Comparison of ENCODE assay signal across 16 cellular contexts in the genomic region with DNA sequence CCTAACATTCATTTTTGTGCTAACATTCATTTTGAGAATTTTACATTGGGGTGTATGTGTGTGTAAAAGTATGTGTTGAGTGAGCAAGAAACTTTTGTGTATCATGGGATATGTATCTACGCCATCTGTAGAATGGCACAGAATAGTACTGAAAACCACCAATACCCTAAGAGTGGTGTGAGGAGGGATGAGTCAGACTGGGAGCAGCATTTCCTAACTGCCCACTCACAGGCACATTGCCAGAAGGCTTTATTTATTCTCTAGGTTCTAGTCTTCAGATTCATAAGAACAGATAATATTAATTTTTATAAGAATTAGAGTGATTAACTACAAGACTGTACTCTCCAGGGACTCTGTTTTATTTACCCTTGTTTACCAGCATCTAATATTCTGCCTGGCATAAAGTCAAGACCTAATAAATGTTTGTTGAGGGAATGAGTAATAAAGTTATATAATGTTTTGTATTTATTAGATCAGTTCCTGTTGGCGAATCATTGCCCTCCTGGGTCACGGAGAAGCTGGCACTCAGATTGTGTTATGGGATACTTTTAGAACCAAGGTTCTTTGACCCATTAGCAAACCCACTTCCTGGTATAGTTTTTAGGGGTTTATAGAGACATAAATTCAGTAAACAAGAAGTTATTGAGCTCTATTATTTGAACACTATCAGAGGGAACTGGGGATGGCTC.
DNase-seq lines count a peak whose midpoint lies in the region; ATAC-seq and TF ChIP-seq lines count a peak whose summit lies in the region.
"Had no signal": no experiment of that assay in that cellular context is flagged by ENCODE, and none has a peak within 500 bp of the region (broad histone marks: within the 10 kb centered on the region; RNA-seq: fewer than 3 reads in every experiment).

No MANE protein-coding gene starts in this region.

- H3K27me3 Mint-ChIP-seq in mesothelial cell of epicardium (ENCODE audit: low read depth), result no peaks in the 10 kb centered on the region
- peaks cover 1% of the 10 kb centered on the region for H3K27me3 Mint-ChIP-seq in GM23338 (ENCODE audit: insufficient read depth, low read depth, poor library complexity)

- H3K4me3 ChIP-seq in adipocyte (ENCODE audit: low read length) (no peak overlapping the region), kidney epithelial cell (ENCODE audit: low read depth, low read length) (no peak overlapping the region), GM23338 (no peak overlapping the region)
- H3K4me3 ChIP-seq: BLaER1 treated with 17β-estradiol and CSF1 and Interleukin-3, amounts not matched to agents 10 nM and 100 nM; suprapubic skin had no signal

- H3K27ac Mint-ChIP-seq in mesothelial cell of epicardium, result no peak overlapping the region
- H3K27ac Mint-ChIP-seq in GM23338, result no peak overlapping the region
- H3K27ac Mint-ChIP-seq: brain; T-helper 2 cell treated with Interferon-gamma antibody and Interleukin-4, amounts not matched to agents 5 μg/mL and 100 μg/mL, for 36 hours had no signal

- H3K9me3 Mint-ChIP-seq in mesothelial cell of epicardium (peaks cover 9% of the 10 kb centered on the region), GM23338 (no peaks in the 10 kb centered on the region)
- H3K9me3 Mint-ChIP-seq: T-helper 2 cell treated with Interferon-gamma antibody and Interleukin-4, amounts not matched to agents 5 μg/mL and 100 μg/mL, for 36 hours had no signal

- H3K9ac ChIP-seq in adipocyte (ENCODE audit: low read length), result no peak overlapping the region
- H3K9ac ChIP-seq: BLaER1 treated with 17β-estradiol and CSF1 and Interleukin-3, amounts not matched to agents 10 nM and 100 nM had no signal

- H3K9me3 ChIP-seq in adipocyte (ENCODE audit: control insufficient read depth, low read length), result peaks cover under 1% of the 10 kb centered on the region
- H3K9me3 ChIP-seq: suprapubic skin had no signal

- H3K79me2 ChIP-seq in GM23338 (replicated peaks; ENCODE audit: insufficient read depth), result no peaks in the 10 kb centered on the region

- no peak overlapping the region for H3K4me3 Mint-ChIP-seq in mesothelial cell of epicardium
- no peak overlapping the region for H3K4me3 Mint-ChIP-seq in GM23338
- H3K4me3 Mint-ChIP-seq: brain; T-helper 2 cell treated with Interferon-gamma antibody and Interleukin-4, amounts not matched to agents 5 μg/mL and 100 μg/mL, for 36 hours had no signal

- no peaks in the 10 kb centered on the region for H3K36me3 Mint-ChIP-seq in mesothelial cell of epicardium
- H3K36me3 Mint-ChIP-seq in GM23338 (ENCODE audit: low read depth), result no peaks in the 10 kb centered on the region
- H3K36me3 Mint-ChIP-seq: brain had no signal

- H3K9me2 ChIP-seq in GM23338 (ENCODE audit: insufficient read depth), result peaks cover 2% of the 10 kb centered on the region; the same call in 1 of the 2 replicates

- H3K4me1 ChIP-seq in adipocyte (ENCODE audit: control insufficient read depth, insufficient read depth, low read length), result peaks cover 2% of the 10 kb centered on the region
- H3K4me1 ChIP-seq in GM23338 (ENCODE audit: insufficient read depth), result no peaks in the 10 kb centered on the region
- H3K4me1 ChIP-seq: suprapubic skin had no signal

- H4K20me1 ChIP-seq in GM23338 (replicated peaks; ENCODE audit: insufficient read depth), result no peaks in the 10 kb centered on the region
- H4K20me1 ChIP-seq: BLaER1 treated with 17β-estradiol and CSF1 and Interleukin-3, amounts not matched to agents 10 nM and 100 nM had no signal

- H3K36me3 ChIP-seq in adipocyte (ENCODE audit: control insufficient read depth, insufficient read depth, low read length, severe bottlenecking) (no peaks in the 10 kb centered on the region), kidney epithelial cell (ENCODE audit: control insufficient read depth, insufficient read depth, low read length) (no peaks in the 10 kb centered on the region), GM23338 (ENCODE audit: insufficient read depth) (no peaks in the 10 kb centered on the region)
- H3K36me3 ChIP-seq: BLaER1 treated with 17β-estradiol and CSF1 and Interleukin-3, amounts not matched to agents 10 nM and 100 nM; suprapubic skin had no signal

- H3K4me1 Mint-ChIP-seq in mesothelial cell of epicardium (peaks cover 16% of the 10 kb centered on the region), GM23338 (no peaks in the 10 kb centered on the region)
- H3K4me1 Mint-ChIP-seq: brain had no signal

- peak; percentile 63 for ATAC-seq in HG03457 (IDR thresholded peaks at IDR 0.05; ENCODE audit: unreplicated experiment)
- no peak for ATAC-seq in GM23338
- ATAC-seq: left lobe of liver had no signal

- no peak overlapping the region for H3K4me2 ChIP-seq in GM23338

- TF ChIP-seq CTCF in kidney epithelial cell (IDR thresholded peaks at IDR 0.05; ENCODE audit: insufficient read depth, low read length, poor library complexity, severe bottlenecking) (no peak), mesothelial cell of epicardium (IDR thresholded peaks at IDR 0.05; ENCODE audit: unreplicated experiment) (no peak), GM23338 (conservative IDR thresholded peaks at IDR 0.05; ENCODE audit: low read depth in 2 of 2) (no peak)

- DNase-seq in DMS53 (lab: John Stamatoyannopoulos, UW) (peak; percentile 79), adipocyte (ENCODE audit: low read depth) (peak; percentile 3), kidney epithelial cell (ENCODE audit: low read depth) (peak; percentile 37), NCI-H1105 (lab: John Stamatoyannopoulos, UW) (no peak), mesothelial cell of epicardium (ENCODE audit: low spot score in 2 of 2, unreplicated experiment in 2 of 2) (no peak), GM23338 (ENCODE audit: low spot score) (no peak)
- no peak for DNase-seq in activated CD8-positive, alpha-beta memory T cell treated with anti-CD3 and anti-CD28 coated beads, Interleukin-2, amount 50 U/mL, for 48 hours
- DNase-seq: erythroblast; NCI-H1694 treated with DMSO at 0.1 percent for 48 hours; stimulated activated CD4-positive, alpha-beta T cell treated with anti-CD3 and anti-CD28 coated beads, Interleukin-4, amount 100 ng/mL, for 4 hours had no signal

- H3F3A ChIP-seq in GM23338 (replicated peaks; ENCODE audit: low read depth), result no peaks in the 10 kb centered on the region

- no peak overlapping the region for H3K27ac ChIP-seq in GM23338 (ENCODE audit: low read depth)
- H3K27ac ChIP-seq: BLaER1 treated with 17β-estradiol and CSF1 and Interleukin-3, amounts not matched to agents 10 nM and 100 nM; suprapubic skin had no signal

- no peak overlapping the region for H2AFZ ChIP-seq in GM23338

- no peaks in the 10 kb centered on the region for H3K27me3 ChIP-seq in adipocyte (replicated peaks; ENCODE audit: control insufficient read depth, insufficient read depth, low read length)
- no peaks in the 10 kb centered on the region for H3K27me3 ChIP-seq in kidney epithelial cell (ENCODE audit: control insufficient read depth, insufficient read depth, low read length)
- no peaks in the 10 kb centered on the region for H3K27me3 ChIP-seq in GM23338 (ENCODE audit: insufficient read depth)
- H3K27me3 ChIP-seq: BLaER1 treated with 17β-estradiol and CSF1 and Interleukin-3, amounts not matched to agents 10 nM and 100 nM; suprapubic skin had no signal

TF ChIP-seq in GM23338, 12 proteins besides CTCF, POLR2A, EP300 and RAD21:
- TF ChIP-seq EZH2 (IDR thresholded peaks at IDR 0.05; ENCODE audit: low read depth, unreplicated experiment), result no peak

Comparison
In these comparisons a context has a peak if more than half of its experiments do, and no peak if none do; other contexts are left out.
1. DNase-seq: peak in DMS53 (single experiment), adipocyte (single experiment) and kidney epithelial cell (single experiment); none in NCI-H1105 (single experiment), activated CD8-positive, alpha-beta memory T cell treated with anti-CD3 and anti-CD28 coated beads, Interleukin-2, amount 50 U/mL, for 48 hours (single experiment), mesothelial cell of epicardium (0 of 2) and GM23338 (single experiment).